9 cellular contexts compared by ENCODE assay signal in the genomic region with DNA sequence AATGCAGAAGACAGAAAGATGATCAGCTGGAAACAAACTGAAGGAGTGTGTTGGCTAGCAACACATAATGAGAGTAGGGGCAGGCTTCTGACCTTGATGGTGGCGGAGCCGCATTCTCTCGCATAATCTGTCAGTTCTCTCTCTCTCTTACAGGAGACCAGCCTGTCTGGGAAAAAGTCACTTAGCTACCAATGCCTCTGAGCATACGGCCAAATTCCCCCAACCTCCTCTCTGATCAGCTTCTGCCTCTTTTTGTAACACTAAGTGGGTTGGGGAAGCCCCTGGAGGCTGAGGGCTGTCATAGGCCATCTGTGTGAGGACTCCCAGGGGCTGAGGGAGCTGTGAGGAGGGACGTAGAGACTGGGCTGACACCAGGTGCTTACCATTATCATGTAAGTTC.
A peak's percentile ranks its signal among the peaks of the same experiment; 100 is the strongest.
DNase-seq lines count a peak whose midpoint lies in the region; ATAC-seq and TF ChIP-seq lines count a peak whose summit lies in the region.
"Had no signal": no experiment of that assay in that cellular context is flagged by ENCODE, and none has a peak within 500 bp of the region (broad histone marks: within the 10 kb centered on the region; RNA-seq: fewer than 3 reads in every experiment).

No MANE protein-coding gene starts in this region.

- no peak for TF ChIP-seq CTCF in osteocyte (IDR thresholded peaks at IDR 0.05)

- H3K27ac Mint-ChIP-seq in activated T-helper 1 cell treated with anti-CD3 and anti-CD28 coated beads, Interleukin-12 subunit alpha, Interleukin-12 subunit beta, Interleukin-2, Interleukin-4 antibody, amounts not matched to agents 30 ng/mL and 10 ng/mL and 1 ng/mL, durations not matched to agents 14 hours and 24 hours and 36 hours = peak overlapping the region; percentile 19
- peak overlapping the region; percentile 89 for H3K27ac Mint-ChIP-seq in osteocyte (ENCODE audit: unreplicated experiment)

- peaks cover 3% of the 10 kb centered on the region for H3K27me3 Mint-ChIP-seq in activated T-helper 1 cell treated with anti-CD3 and anti-CD28 coated beads, Interleukin-12 subunit alpha, Interleukin-12 subunit beta, Interleukin-2, Interleukin-4 antibody, amounts not matched to agents 30 ng/mL and 10 ng/mL and 1 ng/mL, durations not matched to agents 14 hours and 24 hours and 36 hours (ENCODE audit: insufficient read depth)
- H3K27me3 Mint-ChIP-seq in osteocyte (ENCODE audit: unreplicated experiment) = no peaks in the 10 kb centered on the region

- no peaks in the 10 kb centered on the region for H3K9me3 Mint-ChIP-seq in activated T-helper 1 cell treated with anti-CD3 and anti-CD28 coated beads, Interleukin-12 subunit alpha, Interleukin-12 subunit beta, Interleukin-2, Interleukin-4 antibody, amounts not matched to agents 30 ng/mL and 10 ng/mL and 1 ng/mL, durations not matched to agents 14 hours and 24 hours and 36 hours
- H3K9me3 Mint-ChIP-seq in osteocyte (ENCODE audit: unreplicated experiment) = no peaks in the 10 kb centered on the region

- peaks cover 19% of the 10 kb centered on the region for H3K36me3 Mint-ChIP-seq in activated T-helper 1 cell treated with anti-CD3 and anti-CD28 coated beads, Interleukin-12 subunit alpha, Interleukin-12 subunit beta, Interleukin-2, Interleukin-4 antibody, amounts not matched to agents 30 ng/mL and 10 ng/mL and 1 ng/mL, durations not matched to agents 14 hours and 24 hours and 36 hours (ENCODE audit: low read depth)
- peaks cover 9% of the 10 kb centered on the region for H3K36me3 Mint-ChIP-seq in osteocyte (ENCODE audit: unreplicated experiment)

- DNase-seq in stimulated activated naive CD4-positive, alpha-beta T cell treated with Interleukin-2 at 50 U/mL for 16 hours (lab: John Stamatoyannopoulos, UW) = peak; percentile 31
- no peak for DNase-seq in stimulated activated naive CD4-positive, alpha-beta T cell (lab: John Stamatoyannopoulos, UW)
- peak; percentile 20 for DNase-seq in activated T-helper 1 cell treated with anti-CD3 and anti-CD28 coated beads, Interleukin-12 subunit alpha, Interleukin-12 subunit beta, Interleukin-2, Interleukin-4 antibody, amounts not matched to agents 30 ng/mL and 10 ng/mL and 1 ng/mL, durations not matched to agents 14 hours and 24 hours and 36 hours (ENCODE audit: low spot score)
- DNase-seq in osteocyte (ENCODE audit: extremely low spot score, unreplicated experiment) = no peak
- no peak for DNase-seq in NCI-H146 (lab: John Stamatoyannopoulos, UW)
- DNase-seq in Ammon's horn (ENCODE audit: low spot score) = no peak
- DNase-seq in ecto neural progenitor cell (ENCODE audit: low spot score) = no peak
- DNase-seq: psoas muscle had no signal

- ATAC-seq in HG03045 (IDR thresholded peaks at IDR 0.05; ENCODE audit: unreplicated experiment) = peak; percentile 94

- intact Hi-C loops in activated T-helper 1 cell treated with anti-CD3 and anti-CD28 coated beads, Interleukin-12 subunit alpha, Interleukin-12 subunit beta, Interleukin-2, Interleukin-4 antibody, amounts not matched to agents 30 ng/mL and 10 ng/mL and 1 ng/mL, durations not matched to agents 14 hours and 24 hours and 36 hours (cut with micrococcal nuclease) = loop anchor here (1.0 to 2.0 kb wide), 3 partner anchors 8 to 244 kb away; no protein-coding TSS in a partner anchor

- H3K4me3 Mint-ChIP-seq in activated T-helper 1 cell treated with anti-CD3 and anti-CD28 coated beads, Interleukin-12 subunit alpha, Interleukin-12 subunit beta, Interleukin-2, Interleukin-4 antibody, amounts not matched to agents 30 ng/mL and 10 ng/mL and 1 ng/mL, durations not matched to agents 14 hours and 24 hours and 36 hours = no peak overlapping the region
- no peak overlapping the region for H3K4me3 Mint-ChIP-seq in osteocyte (ENCODE audit: unreplicated experiment)

- H3K4me1 Mint-ChIP-seq in activated T-helper 1 cell treated with anti-CD3 and anti-CD28 coated beads, Interleukin-12 subunit alpha, Interleukin-12 subunit beta, Interleukin-2, Interleukin-4 antibody, amounts not matched to agents 30 ng/mL and 10 ng/mL and 1 ng/mL, durations not matched to agents 14 hours and 24 hours and 36 hours (ENCODE audit: low read depth) = peaks cover 51% of the 10 kb centered on the region
- H3K4me1 Mint-ChIP-seq in osteocyte (ENCODE audit: unreplicated experiment) = peaks cover 57% of the 10 kb centered on the region

Comparison
In these comparisons a context has a peak if more than half of its experiments do, and no peak if none do; other contexts are left out.
1. DNase-seq: peak in stimulated activated naive CD4-positive, alpha-beta T cell treated with Interleukin-2 at 50 U/mL for 16 hours (single experiment) and activated T-helper 1 cell treated with anti-CD3 and anti-CD28 coated beads, Interleukin-12 subunit alpha, Interleukin-12 subunit beta, Interleukin-2, Interleukin-4 antibody, amounts not matched to agents 30 ng/mL and 10 ng/mL and 1 ng/mL, durations not matched to agents 14 hours and 24 hours and 36 hours (single experiment); none in stimulated activated naive CD4-positive, alpha-beta T cell (0 of 6), osteocyte (single experiment), NCI-H146 (single experiment), Ammon's horn (single experiment) and ecto neural progenitor cell (single experiment).